In genomic region chr7:139022286-139022685, GRCh38 we compare ENCODE assay signal across 28 cellular contexts.
"Had no signal": no experiment of that assay in that cellular context is flagged by ENCODE, and none has a peak within 500 bp of the region (broad histone marks: within the 10 kb centered on the region; RNA-seq: fewer than 3 reads in every experiment).

No MANE protein-coding gene starts in this region.

- H3K9me3 Mint-ChIP-seq: activated CD4-positive, alpha-beta memory T cell treated with anti-CD3 and anti-CD28 coated beads, Interleukin-2, amount 10 ng/mL, durations not matched to agents 7 days and 5 days; activated CD4-positive, alpha-beta T cell treated with anti-CD3 and anti-CD28 coated beads, Interleukin-2, amount 10 ng/mL, durations not matched to agents 7 days and 5 days; activated T-cell treated with anti-CD3 and anti-CD28 coated beads, Interleukin-2, amount 50 U/mL, for 24 hours; activated T-cell treated with anti-CD3 and anti-CD28 coated beads, Interleukin-2, amount 50 U/mL, for 72 hours; brain; central memory CD8-positive, alpha-beta T cell; endodermal cell had no signal

- H3K27me3 Mint-ChIP-seq: activated CD4-positive, alpha-beta memory T cell treated with anti-CD3 and anti-CD28 coated beads, Interleukin-2, amount 10 ng/mL, durations not matched to agents 7 days and 5 days; activated CD4-positive, alpha-beta T cell treated with anti-CD3 and anti-CD28 coated beads, Interleukin-2, amount 10 ng/mL, durations not matched to agents 7 days and 5 days; activated naive CD8-positive, alpha-beta T cell; activated T-cell treated with anti-CD3 and anti-CD28 coated beads, Interleukin-2, amount 50 U/mL, for 24 hours; central memory CD8-positive, alpha-beta T cell had no signal

- H3K9me3 ChIP-seq: ascending aorta had no signal

- DNase-seq: activated CD4-positive, alpha-beta memory T cell treated with anti-CD3 and anti-CD28 coated beads, Interleukin-2, amount 10 ng/mL, durations not matched to agents 7 days and 5 days; activated CD4-positive, alpha-beta T cell treated with anti-CD3 and anti-CD28 coated beads for 1 hour; activated CD4-positive, alpha-beta T cell treated with anti-CD3 and anti-CD28 coated beads for 4 hours; activated CD4-positive, alpha-beta T cell treated with anti-CD3 and anti-CD28 coated beads, Interleukin-2, amount 10 ng/mL, durations not matched to agents 7 days and 5 days; activated CD4-positive, alpha-beta T cell treated with anti-CD3 and anti-CD28 coated beads, Interleukin-2, amount 50 U/mL, for 4 hours; activated CD8-positive, alpha-beta memory T cell treated with anti-CD3 and anti-CD28 coated beads, Interleukin-2, amount 50 U/mL, for 48 hours; activated effector memory CD4-positive, alpha-beta T cell treated with Interleukin-2 at 50 U/mL for 16 hours; activated gamma-delta T cell treated with Interleukin-2 at 50 U/mL for 16 hours; activated naive CD4-positive, alpha-beta T cell treated with anti-CD3 and anti-CD28 coated beads, Interleukin-2, amount 50 U/mL, for 16 hours; activated naive CD4-positive, alpha-beta T cell treated with Interleukin-2 at 50 U/mL for 16 hours; activated T-cell treated with anti-CD3 and anti-CD28 coated beads for 4 hours; activated T-cell treated with anti-CD3 and anti-CD28 coated beads, Interleukin-2, amount 50 U/mL, for 24 hours; activated T-cell treated with anti-CD3 and anti-CD28 coated beads, Interleukin-2, amount 50 U/mL, for 72 hours; cortex of kidney; dermis blood vessel endothelial cell; effector memory CD4-positive, alpha-beta T cell; endodermal cell; foreskin fibroblast; head of caudate nucleus; T-helper 2 cell had no signal

- H3K27me3 ChIP-seq: ascending aorta had no signal

- H3K27ac ChIP-seq: ascending aorta had no signal

- FAIRE-seq: bronchial epithelial cell, colon, frontal cortex had no signal

- H3K27ac Mint-ChIP-seq: activated CD4-positive, alpha-beta memory T cell treated with anti-CD3 and anti-CD28 coated beads, Interleukin-2, amount 10 ng/mL, durations not matched to agents 7 days and 5 days; activated CD4-positive, alpha-beta T cell treated with anti-CD3 and anti-CD28 coated beads, Interleukin-2, amount 10 ng/mL, durations not matched to agents 7 days and 5 days; activated naive CD8-positive, alpha-beta T cell; activated T-cell treated with anti-CD3 and anti-CD28 coated beads, Interleukin-2, amount 50 U/mL, for 24 hours; activated T-cell treated with anti-CD3 and anti-CD28 coated beads, Interleukin-2, amount 50 U/mL, for 72 hours; brain; endodermal cell had no signal

- H3K4me1 Mint-ChIP-seq: central memory CD8-positive, alpha-beta T cell had no signal

- ATAC-seq: activated T-cell treated with anti-CD3 and anti-CD28 coated beads, Interleukin-2, amount 50 U/mL, for 72 hours; esophagus mucosa had no signal

- H3K4me1 ChIP-seq: ascending aorta had no signal

- H3K4me3 ChIP-seq: ascending aorta had no signal

- H3K4me3 Mint-ChIP-seq: activated CD4-positive, alpha-beta memory T cell treated with anti-CD3 and anti-CD28 coated beads, Interleukin-2, amount 10 ng/mL, durations not matched to agents 7 days and 5 days; activated CD4-positive, alpha-beta T cell treated with anti-CD3 and anti-CD28 coated beads, Interleukin-2, amount 10 ng/mL, durations not matched to agents 7 days and 5 days; activated naive CD8-positive, alpha-beta T cell; activated T-cell treated with anti-CD3 and anti-CD28 coated beads, Interleukin-2, amount 50 U/mL, for 24 hours; activated T-cell treated with anti-CD3 and anti-CD28 coated beads, Interleukin-2, amount 50 U/mL, for 72 hours; brain; central memory CD8-positive, alpha-beta T cell; endodermal cell had no signal

- H3K36me3 Mint-ChIP-seq: brain had no signal
